In the genomic region with DNA sequence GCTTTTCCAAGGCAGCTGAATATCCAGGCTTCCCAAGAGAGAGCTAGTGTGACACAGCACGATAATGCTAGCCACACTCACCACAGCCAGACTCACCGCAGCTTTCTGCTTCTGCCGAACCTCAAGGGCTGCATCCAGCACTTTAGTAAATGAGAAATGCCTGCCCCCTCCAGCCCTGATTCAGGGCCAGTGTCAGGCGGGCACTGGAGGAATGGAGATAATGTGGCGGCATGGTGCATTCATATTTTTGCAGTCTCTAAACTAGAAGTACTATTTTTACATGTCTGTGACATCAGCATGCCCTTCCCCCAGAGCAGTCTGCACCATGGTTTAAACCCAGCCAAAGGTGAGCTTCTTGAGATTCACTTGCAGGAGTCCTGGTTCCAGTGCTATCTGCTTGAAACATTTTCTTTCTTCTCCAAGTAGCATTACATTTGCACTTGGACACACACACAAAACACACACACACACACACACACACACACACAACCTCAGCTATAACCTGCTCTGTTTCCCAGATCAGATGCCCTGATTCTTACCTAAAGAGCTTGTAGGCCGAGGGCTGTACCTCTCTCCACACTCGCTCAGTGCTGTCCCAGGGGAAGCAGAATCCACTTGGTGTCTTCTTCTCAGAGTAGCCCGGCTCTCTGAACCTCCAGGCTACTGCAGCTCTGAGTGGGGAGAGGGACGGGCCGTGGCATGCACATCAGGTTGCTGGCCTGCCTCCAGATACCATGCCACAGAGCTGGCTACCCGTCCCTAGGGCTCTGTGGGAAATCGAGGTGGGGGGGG, we compare ENCODE assay signal across 9 cellular contexts. TPM values are rescaled to one million over a fixed set of nuclear protein-coding genes. Genes with fewer than 3 reads are reported as not detected.
DNase-seq lines count a peak whose midpoint lies in the region; ATAC-seq and TF ChIP-seq lines count a peak whose summit lies in the region.
"Had no signal": no experiment of that assay in that cellular context is flagged by ENCODE, and none has a peak within 500 bp of the region (broad histone marks: within the 10 kb centered on the region; RNA-seq: fewer than 3 reads in every experiment).

A gene (minus strand): TSS at position 673 of the 792 bp plus-strand sequence. CDS start 71,963 bp downstream, outside the sequence.

- intact Hi-C loops in head of caudate nucleus (cut with DNase I) = no loop called here
- intact Hi-C loops in spleen (cut with DNase I; ENCODE audit: low total_unique reads) = no loop called here

- WGBS in spleen, 5 donors = 72 to 80% (median 77%) methylated on average over 8 to 12 of the region's 12 CpGs

- TF ChIP-seq CTCF in spleen (IDR thresholded peaks at IDR 0.05 in 8 of 11, conservative IDR thresholded peaks at IDR 0.05 in 3 of 11) = no peak

- H3K9me3 ChIP-seq in T-helper 17 cell (ENCODE audit: control insufficient read depth, low read length, poor library complexity, severe bottlenecking) = no peaks in the 10 kb centered on the region
- no peaks in the 10 kb centered on the region for H3K9me3 ChIP-seq in spleen

- H3K27ac Mint-ChIP-seq in T-helper 17 cell = peak within 1 kb of the TSS; percentile 49

- H3K4me1 ChIP-seq in spleen = peaks cover 0 to 14% (median 2%) of the 10 kb centered on the region in 6 donors

- H3K4me3 ChIP-seq in spleen = no peak within 1 kb of the TSS

- H3K27ac ChIP-seq in spleen = peak within 1 kb of the TSS in 2 of 8 donors; percentile 16 to 42

- peak in 12 of 14 donors; percentile 38 to 79 (median 61) for DNase-seq in C1 segment of cervical spinal cord (lab: John Stamatoyannopoulos, UW)
- DNase-seq in T-helper 17 cell = no peak
- DNase-seq in head of caudate nucleus = peak; percentile 31 to 90 (median 76)
- DNase-seq in pons (ENCODE audit: low spot score) = peak; percentile 75
- DNase-seq in stimulated activated CD4-positive, alpha-beta T cell treated with anti-CD3 and anti-CD28 coated beads, Interleukin-4, amount 100 ng/mL, for 4 hours = no peak
- no peak for DNase-seq in NCI-H2196 (lab: John Stamatoyannopoulos, UW; ENCODE audit: unreplicated experiment)
- no peak for DNase-seq in NCI-H1092 (lab: John Stamatoyannopoulos, UW)
- DNase-seq in spleen = no peak
- DNase-seq: naive B cell had no signal

- H3K36me3 ChIP-seq in spleen = no peaks in the 10 kb centered on the region

- no peaks in the 10 kb centered on the region for H3K36me3 Mint-ChIP-seq in T-helper 17 cell (ENCODE audit: low read depth)
- H3K36me3 Mint-ChIP-seq: naive B cell had no signal

- no peak for ATAC-seq in T-helper 17 cell

- no peak for TF ChIP-seq POLR2A in spleen (IDR thresholded peaks at IDR 0.05)

- no peak within 1 kb of the TSS for H3K4me3 Mint-ChIP-seq in T-helper 17 cell
- H3K4me3 Mint-ChIP-seq: naive B cell had no signal

- H3K27me3 ChIP-seq in spleen (replicated peaks in 1 of 7) = no peaks in the 10 kb centered on the region

- H3K27me3 Mint-ChIP-seq in T-helper 17 cell = peaks cover 27% of the 10 kb centered on the region

- peaks cover 2% of the 10 kb centered on the region for H3K4me1 Mint-ChIP-seq in T-helper 17 cell
- H3K4me1 Mint-ChIP-seq: naive B cell had no signal

RNA-seq across cellular contexts. Expression of the gene that starts here (rescaled TPM):
- total RNA-seq in T-helper 17 cell (not detected), spleen (10 to 100 TPM in 1 of 7 donors, 1 to 10 TPM in 5, under 1 TPM in 1; 0.47 to 12.9 (median 2.5) TPM)
- polyA plus RNA-seq in spleen = 1 to 10 TPM in 2 of 3 donors, under 1 TPM in 1; 0.32 to 4.1 (median 2.7) TPM

Comparison
In these comparisons a context has a peak if more than half of its experiments do, and no peak if none do; other contexts are left out.
1. DNase-seq: peak in C1 segment of cervical spinal cord (12 of 14), head of caudate nucleus (42 of 42) and pons (single experiment); none in T-helper 17 cell (0 of 3), stimulated activated CD4-positive, alpha-beta T cell treated with anti-CD3 and anti-CD28 coated beads, Interleukin-4, amount 100 ng/mL, for 4 hours (0 of 2), NCI-H2196 (single experiment), NCI-H1092 (single experiment) and spleen (single experiment).